ENCODE assay signal across 12 cellular contexts in genomic region chr6:18415207-18415606, GRCh38.
"Had no signal": no experiment of that assay in that cellular context is flagged by ENCODE, and none has a peak within 500 bp of the region (broad histone marks: within the 10 kb centered on the region; RNA-seq: fewer than 3 reads in every experiment).

No MANE protein-coding gene starts in this region.

- H3K36me3 ChIP-seq: right atrium auricular region, SJSA1 had no signal

- H3K9me3 ChIP-seq: right atrium auricular region, SJSA1, upper lobe of right lung had no signal

- H3K27me3 ChIP-seq: right atrium auricular region, SJSA1, upper lobe of right lung had no signal

- H3K27ac ChIP-seq: right atrium auricular region, SJSA1, upper lobe of right lung had no signal

- H3K4me3 ChIP-seq: right atrium auricular region, SJSA1, skin epidermis, upper lobe of right lung had no signal

- ATAC-seq: effector memory CD8-positive, alpha-beta T cell; stimulated activated naive CD8-positive, alpha-beta T cell treated with anti-CD3 and anti-CD28 coated beads, Interleukin-15, Interleukin-2, amounts not matched to agents 100 U/mL and 50 U/mL, for 24 hours; upper lobe of right lung had no signal

- DNase-seq: activated CD4-positive, alpha-beta memory T cell treated with anti-CD3 and anti-CD28 coated beads for 36 hours; activated CD4-positive, alpha-beta T cell treated with anti-CD3 and anti-CD28 coated beads for 4 hours; activated T-cell treated with anti-CD3 and anti-CD28 coated beads for 4 hours; effector memory CD8-positive, alpha-beta T cell; hypothalamus; naive B cell; posterior cingulate gyrus; stimulated activated naive CD8-positive, alpha-beta T cell treated with anti-CD3 and anti-CD28 coated beads, Interleukin-15, Interleukin-2, amounts not matched to agents 100 U/mL and 50 U/mL, for 24 hours; upper lobe of right lung had no signal
